ENCODE assay signal across 1 cellular context in genomic region chr11:44016546-44017442, GRCh38.
TF ChIP-seq lines count a peak whose summit lies in the region.

No MANE protein-coding gene starts in this region.

TF ChIP-seq in SK-N-SH treated with all-trans-retinoic acid at 6 μM for 48 hours, 23 proteins besides CTCF, POLR2A, EP300 and RAD21 (continued from another document):
- TF ChIP-seq PATZ1 (CRISPR knock-in tag; IDR thresholded peaks at IDR 0.05; ENCODE audit: borderline replicate concordance): no peak
- TF ChIP-seq RARB (CRISPR knock-in tag; IDR thresholded peaks at IDR 0.05): no peak
- no peak for TF ChIP-seq SNAI2 (CRISPR knock-in tag; IDR thresholded peaks at IDR 0.05)
